8 cellular contexts compared by ENCODE assay signal in the genomic region with DNA sequence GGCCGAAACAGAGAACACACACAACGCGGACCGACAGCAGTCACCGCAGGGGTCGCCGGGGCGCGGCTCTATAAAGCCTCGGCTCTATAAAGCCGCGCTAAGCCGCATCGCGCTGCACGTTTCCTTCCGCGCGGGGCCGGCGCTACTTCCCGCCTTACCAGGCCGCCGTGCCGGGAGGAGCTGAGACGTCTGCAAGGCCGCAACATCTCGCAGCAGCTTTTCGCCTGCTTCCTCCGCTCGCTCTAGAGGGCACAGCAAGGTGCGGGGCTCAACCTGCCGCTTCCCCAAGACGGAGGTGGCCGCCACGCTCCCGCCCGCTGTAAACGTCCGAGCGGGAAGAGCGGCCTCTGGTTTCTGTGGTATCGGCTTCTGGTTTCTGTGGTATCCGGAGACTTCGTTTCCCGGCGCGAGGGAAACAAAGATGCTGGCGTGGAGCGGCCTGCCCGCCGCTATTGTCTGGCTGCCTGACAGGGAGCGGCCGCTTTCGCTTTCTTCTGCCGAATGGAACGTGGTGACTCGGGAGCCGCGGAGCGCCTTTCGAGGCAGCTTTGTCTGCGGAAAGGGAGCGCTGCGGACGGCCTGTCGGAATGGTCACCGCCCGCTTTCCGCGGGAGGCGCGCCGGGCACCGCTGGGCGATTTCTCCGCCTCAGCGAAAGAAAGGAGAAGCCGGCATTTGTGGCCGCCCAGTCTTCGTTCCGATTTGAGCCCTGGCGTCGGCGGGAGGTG.
A peak's percentile ranks its signal among the peaks of the same experiment; 100 is the strongest.
DNase-seq lines count a peak whose midpoint lies in the region; ATAC-seq and TF ChIP-seq lines count a peak whose summit lies in the region.

No MANE protein-coding gene starts in this region.

- peak overlapping the region; percentile 95 to 97 (median 96) for H3K4me3 Mint-ChIP-seq in nephron

- H3K4me1 Mint-ChIP-seq in nephron, result peaks cover 50% of the 10 kb centered on the region

- peaks cover 3% of the 10 kb centered on the region for H3K27me3 Mint-ChIP-seq in nephron (ENCODE audit: low read depth)

- H3K27ac Mint-ChIP-seq in nephron, result peak overlapping the region; percentile 99 to 100 (median 99)

- DNase-seq in COR-L47 (lab: John Stamatoyannopoulos, UW), result peak; percentile 63
- DNase-seq in activated effector memory CD4-positive, alpha-beta T cell treated with Interleukin-2 at 50 U/mL for 16 hours, result peak; percentile 86
- DNase-seq in fibroblast of the conjunctiva (ENCODE audit: low read depth), result peak; percentile 87
- peak; percentile 85 for DNase-seq in stimulated activated naive CD4-positive, alpha-beta T cell treated with Interleukin-2 at 50 U/mL for 16 hours (lab: John Stamatoyannopoulos, UW)

- no peaks in the 10 kb centered on the region for H3K36me3 Mint-ChIP-seq in nephron (ENCODE audit: low read depth)

- no peaks in the 10 kb centered on the region for H3K9me3 Mint-ChIP-seq in nephron

- no peak for TF ChIP-seq CTCF in nephron (IDR thresholded peaks at IDR 0.05; ENCODE audit: unreplicated experiment in 3 of 3)

- peak; percentile 77 for ATAC-seq in GM19372 (IDR thresholded peaks at IDR 0.05; ENCODE audit: low read depth, unreplicated experiment)
- peak; percentile 78 for ATAC-seq in HG03520 (IDR thresholded peaks at IDR 0.05; ENCODE audit: unreplicated experiment)

TF ChIP-seq in PFSK-1, 5 proteins besides CTCF, POLR2A, EP300 and RAD21:
- peak; percentile 77 for TF ChIP-seq POLR2AphosphoS5 (IDR thresholded peaks at IDR 0.05; ENCODE audit: low read depth, low read length)
- TF ChIP-seq TAF1 (IDR thresholded peaks at IDR 0.05; ENCODE audit: borderline replicate concordance, insufficient read depth, low read length), result peak; percentile 84
- peak; percentile 92 for TF ChIP-seq FOXP2 (optimal IDR thresholded peaks at IDR 0.05; ENCODE audit: borderline replicate concordance, extremely low read depth, extremely low read length, insufficient read depth)
- peak; percentile 17; the same call in 1 of the 2 replicates for TF ChIP-seq SIN3A (IDR thresholded peaks at IDR 0.05; ENCODE audit: borderline replicate concordance, insufficient read depth, low read length)
- TF ChIP-seq, protein P1, sequence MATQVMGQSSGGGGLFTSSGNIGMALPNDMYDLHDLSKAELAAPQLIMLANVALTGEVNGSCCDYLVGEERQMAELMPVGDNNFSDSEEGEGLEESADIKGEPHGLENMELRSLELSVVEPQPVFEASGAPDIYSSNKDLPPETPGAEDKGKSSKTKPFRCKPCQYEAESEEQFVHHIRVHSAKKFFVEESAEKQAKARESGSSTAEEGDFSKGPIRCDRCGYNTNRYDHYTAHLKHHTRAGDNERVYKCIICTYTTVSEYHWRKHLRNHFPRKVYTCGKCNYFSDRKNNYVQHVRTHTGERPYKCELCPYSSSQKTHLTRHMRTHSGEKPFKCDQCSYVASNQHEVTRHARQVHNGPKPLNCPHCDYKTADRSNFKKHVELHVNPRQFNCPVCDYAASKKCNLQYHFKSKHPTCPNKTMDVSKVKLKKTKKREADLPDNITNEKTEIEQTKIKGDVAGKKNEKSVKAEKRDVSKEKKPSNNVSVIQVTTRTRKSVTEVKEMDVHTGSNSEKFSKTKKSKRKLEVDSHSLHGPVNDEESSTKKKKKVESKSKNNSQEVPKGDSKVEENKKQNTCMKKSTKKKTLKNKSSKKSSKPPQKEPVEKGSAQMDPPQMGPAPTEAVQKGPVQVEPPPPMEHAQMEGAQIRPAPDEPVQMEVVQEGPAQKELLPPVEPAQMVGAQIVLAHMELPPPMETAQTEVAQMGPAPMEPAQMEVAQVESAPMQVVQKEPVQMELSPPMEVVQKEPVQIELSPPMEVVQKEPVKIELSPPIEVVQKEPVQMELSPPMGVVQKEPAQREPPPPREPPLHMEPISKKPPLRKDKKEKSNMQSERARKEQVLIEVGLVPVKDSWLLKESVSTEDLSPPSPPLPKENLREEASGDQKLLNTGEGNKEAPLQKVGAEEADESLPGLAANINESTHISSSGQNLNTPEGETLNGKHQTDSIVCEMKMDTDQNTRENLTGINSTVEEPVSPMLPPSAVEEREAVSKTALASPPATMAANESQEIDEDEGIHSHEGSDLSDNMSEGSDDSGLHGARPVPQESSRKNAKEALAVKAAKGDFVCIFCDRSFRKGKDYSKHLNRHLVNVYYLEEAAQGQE (IDR thresholded peaks at IDR 0.05; ENCODE audit: insufficient read depth in 1 of 2, low read depth in 2 of 2, low read length in 2 of 2), result peak in 1 of 2 experiments; percentile 44; a peak in 1 of 4 replicates

Comparison
In these comparisons a context has a peak if more than half of its experiments do, and no peak if none do; other contexts are left out.
1. Peak in every context shown above with its lines: DNase-seq and ATAC-seq.